8 cellular contexts compared by ENCODE assay signal in the genomic region with DNA sequence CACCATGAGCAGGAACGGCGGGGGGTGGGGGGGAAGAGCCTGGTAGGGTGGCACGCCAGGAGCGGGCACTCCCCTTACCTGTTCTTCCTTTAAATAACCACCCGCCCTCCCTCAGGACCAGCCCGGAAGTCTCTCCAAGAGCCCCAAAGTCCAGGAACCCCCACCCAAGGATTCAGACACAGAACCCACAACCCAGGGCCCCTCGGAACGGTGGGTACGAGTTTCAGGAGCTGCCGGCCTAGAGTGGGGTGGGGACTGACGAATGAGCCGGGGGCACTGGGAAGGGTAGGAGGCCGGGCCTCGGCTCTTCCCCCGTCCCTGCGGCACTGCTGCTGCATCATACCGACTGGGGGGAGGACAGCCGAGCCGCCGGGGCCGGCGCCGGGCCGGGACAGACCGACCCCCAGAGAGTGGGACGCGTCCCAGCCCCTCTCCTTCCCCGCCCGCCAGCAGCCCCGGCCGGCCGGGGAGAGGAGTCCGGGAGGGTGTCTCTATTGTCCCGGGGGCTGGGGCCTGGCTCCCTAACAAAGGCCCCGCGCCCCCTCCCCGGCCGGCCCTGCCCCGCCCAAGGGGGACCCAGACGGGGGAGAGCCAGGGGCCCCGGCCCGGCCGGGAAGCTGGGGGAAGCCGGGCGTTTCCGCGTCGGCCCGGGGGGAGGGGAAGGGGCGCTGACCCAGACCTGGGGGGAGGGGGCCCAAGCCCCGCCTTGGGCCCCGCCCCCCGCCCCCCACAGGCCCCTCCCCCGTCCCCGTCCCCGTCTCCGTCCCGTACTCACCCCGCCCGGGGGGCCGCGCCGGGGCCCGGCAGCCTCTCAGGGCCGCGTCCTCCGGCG. TPM values are rescaled to one million over a fixed set of nuclear protein-coding genes. Genes with fewer than 3 reads are reported as not detected.
DNase-seq lines count a peak whose midpoint lies in the region; ATAC-seq and TF ChIP-seq lines count a peak whose summit lies in the region.

No MANE protein-coding gene starts in this region.

- H4K91ac ChIP-seq in H9 (ENCODE audit: insufficient read length, low read depth, low read length): no peak overlapping the region

- no peak overlapping the region for H2AK5ac ChIP-seq in H9 (ENCODE audit: insufficient read length, low read length)

- peak overlapping the region; percentile 47 for H3K4me2 ChIP-seq in H9 (ENCODE audit: insufficient read depth, insufficient read length, low read length)
- peak overlapping the region; percentile 89 for H3K4me2 ChIP-seq in MM.1S (ENCODE audit: low read depth, low read length)

- no peak overlapping the region for H4K8ac ChIP-seq in H9 (replicated peaks; ENCODE audit: insufficient read length, low read depth, low read length)

- H2BK120ac ChIP-seq in H9 (ENCODE audit: low read depth, low read length, poor library complexity, severe bottlenecking): no peak overlapping the region

- WGBS in H9 (ENCODE audit: extremely low coverage, insufficient read length, low lambda C conversion rate): no CpG with 5 or more reads among the region's 68 CpGs

- no peak overlapping the region for H3T11ph ChIP-seq in H9 (ENCODE audit: low read length)

- no peak overlapping the region for H3K23ac ChIP-seq in H9 (ENCODE audit: insufficient read length, low read depth, low read length)

- H3K79me1 ChIP-seq in H9 (ENCODE audit: insufficient read depth, low read depth, low read length, poor library complexity, severe bottlenecking): no peaks in the 10 kb centered on the region

- 0 out of 2 replicates have a peak, but pooled peaks cover 2% of the 10 kb centered on the region for H3K4me1 ChIP-seq in H9 (ENCODE audit: insufficient read depth, low read length)
- H3K4me1 ChIP-seq in MM.1S (ENCODE audit: low read length): peaks cover 12% of the 10 kb centered on the region
- H3K4me1 ChIP-seq in left lung: peaks cover 9 to 44% of the 10 kb centered on the region in 2 donors

- H2AFZ ChIP-seq in H9 (ENCODE audit: low read length) (no peak overlapping the region), MM.1S (ENCODE audit: low read length) (0 out of 2 replicates have a peak overlapping the region, but pooled peaks have one; percentile 22)

- TF ChIP-seq CTCF in GM12865 (IDR thresholded peaks at IDR 0.05; ENCODE audit: insufficient read depth, low read depth, low read length, missing control alignments): no peak
- no peak for TF ChIP-seq CTCF in H9 (conservative IDR thresholded peaks at IDR 0.05)
- TF ChIP-seq CTCF in MM.1S (IDR thresholded peaks at IDR 0.05; ENCODE audit: low read length): no peak
- no peak for TF ChIP-seq CTCF in left lung (IDR thresholded peaks at IDR 0.05)

- H4K20me1 ChIP-seq in H9 (ENCODE audit: control insufficient read depth, insufficient read depth, insufficient read length) (no peaks in the 10 kb centered on the region), MM.1S (ENCODE audit: insufficient read depth, low read length) (no peaks in the 10 kb centered on the region)

- no peaks in the 10 kb centered on the region; the same call in 1 of the 2 replicates for H3K36me3 ChIP-seq in MM.1S (replicated peaks; ENCODE audit: insufficient read depth, low read length)
- peaks cover 0 to 38% of the 10 kb centered on the region in 2 donors for H3K36me3 ChIP-seq in left lung

- H3K27me3 ChIP-seq in H9 (ENCODE audit: insufficient read depth, low read length) (no peaks in the 10 kb centered on the region), MM.1S (replicated peaks; ENCODE audit: insufficient read depth, low read length) (no peaks in the 10 kb centered on the region), left lung (no peaks in the 10 kb centered on the region)

- no peaks in the 10 kb centered on the region; the same call in 1 of the 2 replicates for H3K27me3 Mint-ChIP-seq in H9 (ENCODE audit: low read depth)

- H3F3A ChIP-seq in MM.1S (ENCODE audit: insufficient read depth, low read length): peaks cover 44% of the 10 kb centered on the region

- DNase-seq in GM12865 (ENCODE audit: low read depth): peak; percentile 79
- peak; percentile 80 for DNase-seq in H9
- peak; percentile 46 for DNase-seq in MM.1S
- DNase-seq in activated CD4-positive, alpha-beta T cell treated with anti-CD3 and anti-CD28 coated beads for 1 hour: peak; percentile 45
- peak; percentile 29 for DNase-seq in dedifferentiated amniotic fluid mesenchymal stem cell (ENCODE audit: extremely low spot score)
- DNase-seq in left lung: peak; percentile 65 to 93
- peak; percentile 49 for DNase-seq in stimulated activated CD8-positive, alpha-beta memory T cell treated with anti-CD3 and anti-CD28 coated beads, Interleukin-12 subunit alpha, Interleukin-12 subunit beta, amount 100 ng/mL, for 4 hours (ENCODE audit: low read depth)
- DNase-seq in NCI-H526 treated with DMSO at 0.1 percent for 48 hours (lab: John Stamatoyannopoulos, UW): no peak

- no peak overlapping the region for H3K14ac ChIP-seq in H9 (ENCODE audit: insufficient read depth, low read length)

- H3K79me2 ChIP-seq in H9 (ENCODE audit: insufficient read depth, low read length) (peaks cover 4% of the 10 kb centered on the region; the same call in 1 of the 2 replicates), MM.1S (ENCODE audit: low read length) (peaks cover 45% of the 10 kb centered on the region)

- H2BK12ac ChIP-seq in H9 (ENCODE audit: insufficient read length, low read depth, low read length): no peak overlapping the region

- H3K18ac ChIP-seq in H9 (ENCODE audit: insufficient read length, low read depth, low read length): no peak overlapping the region

- peaks cover 6% of the 10 kb centered on the region for H3K23me2 ChIP-seq in H9 (ENCODE audit: insufficient read length, low read depth, low read length, poor library complexity, severe bottlenecking)

- no peak overlapping the region for H4K5ac ChIP-seq in H9 (ENCODE audit: insufficient read length, low read depth, low read length)

- H2BK20ac ChIP-seq in H9 (ENCODE audit: low read depth, low read length, poor library complexity, severe bottlenecking): no peak overlapping the region

- H3K4ac ChIP-seq in H9 (ENCODE audit: low read depth, low read length): no peak overlapping the region

- H3K4me3 ChIP-seq in GM12865 (ENCODE audit: low read depth, low read length): peak overlapping the region; percentile 94
- peak overlapping the region; percentile 86 for H3K4me3 ChIP-seq in MM.1S (ENCODE audit: low read length)
- H3K4me3 ChIP-seq in left lung: peak overlapping the region; percentile 88 to 96

- H3K9ac ChIP-seq in H9 (ENCODE audit: extremely low read depth, insufficient read length, low read length) (peak overlapping the region; percentile 54), MM.1S (ENCODE audit: low read length) (peak overlapping the region; percentile 82)

- H3K9me2 ChIP-seq in MM.1S (replicated peaks; ENCODE audit: insufficient read depth, low read length): no peaks in the 10 kb centered on the region

- peak overlapping the region; percentile 77 to 81 for H3K4me3 Mint-ChIP-seq in H9

- H3K4me1 Mint-ChIP-seq in H9: peaks cover 27% of the 10 kb centered on the region in 2 experiments

- H2BK5ac ChIP-seq in H9 (ENCODE audit: insufficient read length, low read length): no peak overlapping the region

- peak overlapping the region in 1 of 3 experiments; percentile 49; a peak in 2 of 7 replicates for H3K27ac Mint-ChIP-seq in H9

- no peak overlapping the region for H2BK15ac ChIP-seq in H9 (ENCODE audit: low read depth, low read length)

- peak; percentile 45 for ATAC-seq in left lung

- H3K27ac ChIP-seq in H9 (ENCODE audit: insufficient read length, low read depth, low read length) (no peak overlapping the region), MM.1S (ENCODE audit: low read length) (peak overlapping the region; percentile 72), left lung (peak overlapping the region; percentile 97 to 99)

- H3K9me3 ChIP-seq in H9 (ENCODE audit: control insufficient read depth, low read depth, low read length) (no peaks in the 10 kb centered on the region), MM.1S (replicated peaks; ENCODE audit: insufficient read depth, low read length) (no peaks in the 10 kb centered on the region), left lung (no peaks in the 10 kb centered on the region)

- intact Hi-C loops in left lung (cut with DNase I): no loop called here

- no peak overlapping the region for H3K56ac ChIP-seq in H9 (ENCODE audit: insufficient read length, low read depth, low read length)

- H3K9me3 Mint-ChIP-seq in H9: no peaks in the 10 kb centered on the region

- peaks cover 24 to 43% (median 42%) of the 10 kb centered on the region in 3 experiments; a peak in 6 of 7 replicates for H3K36me3 Mint-ChIP-seq in H9 (ENCODE audit: insufficient read depth in 1 of 3, low read depth in 3 of 3)

RNA-seq across cellular contexts. Expression of a gene that starts 0.7 kb away (rescaled TPM):
- 125 and 134 TPM in 2 replicates for total RNA-seq in H9 (2021)
- total RNA-seq in left lung: 10 to 100 TPM; 51.3 to 81.8 TPM

RNA-seq across cellular contexts. Expression of a gene that starts 12.2 kb away (rescaled TPM):
- total RNA-seq in H9 (2021): 20.6 and 22.9 TPM in 2 replicates
- 10 to 100 TPM; 33.6 to 41.8 TPM for total RNA-seq in left lung

RNA-seq across cellular contexts. Expression of a gene that starts 20.5 kb away (rescaled TPM):
- total RNA-seq in H9 (2021) (151 and 164 TPM in 2 replicates), left lung (10 to 100 TPM; 65.5 to 66.9 TPM)

RNA-seq across cellular contexts. Expression of a gene that starts 28.4 kb away (rescaled TPM):
- total RNA-seq in H9 (2021) (0.31 and 0.90 TPM in 2 replicates), left lung (not detected)

RNA-seq across cellular contexts. Expression of a gene that starts 57.2 kb away (rescaled TPM):
- total RNA-seq in H9 (2021) (23.3 and 24.1 TPM in 2 replicates), left lung (1 to 10 TPM; 2.3 to 2.7 TPM)
